1 cellular context compared by ENCODE assay signal in the genomic region with DNA sequence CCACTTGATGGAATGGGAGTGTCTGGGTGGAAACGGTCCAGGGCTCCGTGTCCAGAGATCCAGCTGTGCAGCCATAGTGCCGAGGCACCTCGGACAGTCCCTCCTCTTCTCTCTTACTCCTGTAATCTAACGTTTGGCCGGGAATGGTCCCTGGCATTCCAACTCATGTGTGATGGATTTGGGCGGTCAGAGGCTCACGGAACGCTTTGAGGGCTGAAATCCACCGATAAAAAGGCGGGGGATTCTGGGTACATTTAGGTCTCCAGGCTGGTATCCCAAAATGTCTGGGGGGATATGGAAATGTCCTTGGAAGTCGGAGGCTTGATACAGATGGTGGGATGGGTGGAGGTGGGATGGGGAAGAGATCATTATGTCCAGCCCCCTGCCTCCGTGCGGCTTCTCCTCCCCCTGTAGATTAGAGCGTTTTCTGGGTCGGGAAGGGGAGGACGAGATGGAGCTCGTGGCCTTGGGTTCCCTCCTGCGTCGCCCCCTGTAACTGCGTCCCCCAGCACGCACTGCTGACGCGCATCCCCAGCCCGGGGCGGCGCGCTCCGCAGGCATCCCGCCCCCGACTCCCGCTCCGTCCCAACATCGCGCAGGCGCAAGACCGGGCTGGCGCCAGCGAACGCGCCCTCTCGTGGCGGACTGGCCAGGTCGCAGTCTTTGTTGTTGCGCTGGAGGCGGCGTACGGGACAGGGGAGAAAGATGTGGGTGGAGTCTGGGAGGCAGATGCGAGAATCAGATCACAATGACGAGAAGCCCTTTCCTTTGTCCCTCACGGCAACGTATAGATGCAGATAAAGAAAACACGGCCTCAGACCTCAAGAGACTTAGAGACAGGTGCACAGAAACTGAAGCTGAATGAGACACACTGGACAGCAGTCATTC.
TF ChIP-seq lines count a peak whose summit lies in the region.

No MANE protein-coding gene starts in this region.

TF ChIP-seq in HepG2, 621 proteins besides CTCF, POLR2A, EP300 and RAD21 (continued from another document and continues in another):
- TF ChIP-seq ZSCAN9 (CRISPR knock-in tag; IDR thresholded peaks at IDR 0.05; ENCODE audit: borderline replicate concordance) = 0 out of 2 replicates have a peak, but pooled peaks have one; percentile 31
- TF ChIP-seq ZFP1 (CRISPR knock-in tag; IDR thresholded peaks at IDR 0.05) = no peak
- TF ChIP-seq, protein P1, sequence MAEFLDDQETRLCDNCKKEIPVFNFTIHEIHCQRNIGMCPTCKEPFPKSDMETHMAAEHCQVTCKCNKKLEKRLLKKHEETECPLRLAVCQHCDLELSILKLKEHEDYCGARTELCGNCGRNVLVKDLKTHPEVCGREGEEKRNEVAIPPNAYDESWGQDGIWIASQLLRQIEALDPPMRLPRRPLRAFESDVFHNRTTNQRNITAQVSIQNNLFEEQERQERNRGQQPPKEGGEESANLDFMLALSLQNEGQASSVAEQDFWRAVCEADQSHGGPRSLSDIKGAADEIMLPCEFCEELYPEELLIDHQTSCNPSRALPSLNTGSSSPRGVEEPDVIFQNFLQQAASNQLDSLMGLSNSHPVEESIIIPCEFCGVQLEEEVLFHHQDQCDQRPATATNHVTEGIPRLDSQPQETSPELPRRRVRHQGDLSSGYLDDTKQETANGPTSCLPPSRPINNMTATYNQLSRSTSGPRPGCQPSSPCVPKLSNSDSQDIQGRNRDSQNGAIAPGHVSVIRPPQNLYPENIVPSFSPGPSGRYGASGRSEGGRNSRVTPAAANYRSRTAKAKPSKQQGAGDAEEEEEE (CRISPR knock-in tag; IDR thresholded peaks at IDR 0.05; ENCODE audit: borderline replicate concordance) = no peak
- TF ChIP-seq ZNF709 (CRISPR knock-in tag; IDR thresholded peaks at IDR 0.05) = peak; percentile 72; the same call in 1 of the 2 replicates
- no peak for TF ChIP-seq ZNF615 (CRISPR knock-in tag; IDR thresholded peaks at IDR 0.05; ENCODE audit: borderline replicate concordance)
- no peak for TF ChIP-seq ZBTB20 (CRISPR knock-in tag; IDR thresholded peaks at IDR 0.05; ENCODE audit: borderline replicate concordance, low read depth)
- peak; percentile 83; the same call in 1 of the 2 replicates for TF ChIP-seq SP5 (CRISPR knock-in tag; IDR thresholded peaks at IDR 0.05; ENCODE audit: borderline replicate concordance, low read depth)
- TF ChIP-seq, protein P2, sequence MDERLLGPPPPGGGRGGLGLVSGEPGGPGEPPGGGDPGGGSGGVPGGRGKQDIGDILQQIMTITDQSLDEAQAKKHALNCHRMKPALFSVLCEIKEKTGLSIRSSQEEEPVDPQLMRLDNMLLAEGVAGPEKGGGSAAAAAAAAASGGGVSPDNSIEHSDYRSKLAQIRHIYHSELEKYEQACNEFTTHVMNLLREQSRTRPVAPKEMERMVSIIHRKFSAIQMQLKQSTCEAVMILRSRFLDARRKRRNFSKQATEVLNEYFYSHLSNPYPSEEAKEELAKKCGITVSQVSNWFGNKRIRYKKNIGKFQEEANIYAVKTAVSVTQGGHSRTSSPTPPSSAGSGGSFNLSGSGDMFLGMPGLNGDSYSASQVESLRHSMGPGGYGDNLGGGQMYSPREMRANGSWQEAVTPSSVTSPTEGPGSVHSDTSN (CRISPR knock-in tag; IDR thresholded peaks at IDR 0.05) = no peak
- 0 out of 2 replicates have a peak, but pooled peaks have one; percentile 53 for TF ChIP-seq GATAD1 (CRISPR knock-in tag; IDR thresholded peaks at IDR 0.05)
- TF ChIP-seq TRIM24 (CRISPR knock-in tag; IDR thresholded peaks at IDR 0.05) = no peak
- TF ChIP-seq YEATS2 (CRISPR knock-in tag; IDR thresholded peaks at IDR 0.05; ENCODE audit: borderline replicate concordance) = peak; percentile 81; the same call in 1 of the 2 replicates
- TF ChIP-seq CHD4 (IDR thresholded peaks at IDR 0.05; ENCODE audit: borderline replicate concordance, low read length) = no peak
- TF ChIP-seq SIN3A (IDR thresholded peaks at IDR 0.05; ENCODE audit: borderline replicate concordance, low read depth, low read length) = no peak
- TF ChIP-seq ZNF431 (CRISPR knock-in tag; IDR thresholded peaks at IDR 0.05; ENCODE audit: borderline replicate concordance, low read depth) = peak; percentile 67; the same call in 1 of the 2 replicates
- no peak for TF ChIP-seq PRPF4 (IDR thresholded peaks at IDR 0.05; ENCODE audit: low read depth, low read length, poor library complexity, severe bottlenecking)
- TF ChIP-seq ZC3H13 (CRISPR knock-in tag; IDR thresholded peaks at IDR 0.05) = 0 out of 2 replicates have a peak, but pooled peaks have one; percentile 77
- TF ChIP-seq GPN1 (CRISPR knock-in tag; IDR thresholded peaks at IDR 0.05; ENCODE audit: borderline replicate concordance) = no peak
- TF ChIP-seq, protein P3, sequence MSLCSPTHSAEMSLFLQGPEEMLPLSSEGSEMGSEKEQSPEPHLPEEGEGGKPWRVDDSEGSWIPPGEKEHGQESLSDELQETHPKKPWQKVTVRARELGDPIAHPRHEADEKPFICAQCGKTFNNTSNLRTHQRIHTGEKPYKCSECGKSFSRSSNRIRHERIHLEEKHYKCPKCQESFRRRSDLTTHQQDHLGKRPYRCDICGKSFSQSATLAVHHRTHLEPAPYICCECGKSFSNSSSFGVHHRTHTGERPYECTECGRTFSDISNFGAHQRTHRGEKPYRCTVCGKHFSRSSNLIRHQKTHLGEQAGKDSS (CRISPR knock-in tag; IDR thresholded peaks at IDR 0.05; ENCODE audit: borderline replicate concordance, low read depth) = peak; percentile 88; the same call in 1 of the 2 replicates
- TF ChIP-seq REXO4 (CRISPR knock-in tag; IDR thresholded peaks at IDR 0.05; ENCODE audit: borderline replicate concordance) = no peak
- no peak for TF ChIP-seq ZBTB1 (CRISPR knock-in tag; IDR thresholded peaks at IDR 0.05; ENCODE audit: borderline replicate concordance)
- no peak for TF ChIP-seq FOSL1 (CRISPR knock-in tag; IDR thresholded peaks at IDR 0.05; ENCODE audit: borderline replicate concordance)
- no peak for TF ChIP-seq EZH2 (conservative IDR thresholded peaks at IDR 0.05; ENCODE audit: low read depth, low read length)
- TF ChIP-seq, protein P4, sequence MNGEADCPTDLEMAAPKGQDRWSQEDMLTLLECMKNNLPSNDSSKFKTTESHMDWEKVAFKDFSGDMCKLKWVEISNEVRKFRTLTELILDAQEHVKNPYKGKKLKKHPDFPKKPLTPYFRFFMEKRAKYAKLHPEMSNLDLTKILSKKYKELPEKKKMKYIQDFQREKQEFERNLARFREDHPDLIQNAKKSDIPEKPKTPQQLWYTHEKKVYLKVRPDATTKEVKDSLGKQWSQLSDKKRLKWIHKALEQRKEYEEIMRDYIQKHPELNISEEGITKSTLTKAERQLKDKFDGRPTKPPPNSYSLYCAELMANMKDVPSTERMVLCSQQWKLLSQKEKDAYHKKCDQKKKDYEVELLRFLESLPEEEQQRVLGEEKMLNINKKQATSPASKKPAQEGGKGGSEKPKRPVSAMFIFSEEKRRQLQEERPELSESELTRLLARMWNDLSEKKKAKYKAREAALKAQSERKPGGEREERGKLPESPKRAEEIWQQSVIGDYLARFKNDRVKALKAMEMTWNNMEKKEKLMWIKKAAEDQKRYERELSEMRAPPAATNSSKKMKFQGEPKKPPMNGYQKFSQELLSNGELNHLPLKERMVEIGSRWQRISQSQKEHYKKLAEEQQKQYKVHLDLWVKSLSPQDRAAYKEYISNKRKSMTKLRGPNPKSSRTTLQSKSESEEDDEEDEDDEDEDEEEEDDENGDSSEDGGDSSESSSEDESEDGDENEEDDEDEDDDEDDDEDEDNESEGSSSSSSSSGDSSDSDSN (CRISPR knock-in tag; IDR thresholded peaks at IDR 0.05) = peak; percentile 71
- TF ChIP-seq, protein P5, sequence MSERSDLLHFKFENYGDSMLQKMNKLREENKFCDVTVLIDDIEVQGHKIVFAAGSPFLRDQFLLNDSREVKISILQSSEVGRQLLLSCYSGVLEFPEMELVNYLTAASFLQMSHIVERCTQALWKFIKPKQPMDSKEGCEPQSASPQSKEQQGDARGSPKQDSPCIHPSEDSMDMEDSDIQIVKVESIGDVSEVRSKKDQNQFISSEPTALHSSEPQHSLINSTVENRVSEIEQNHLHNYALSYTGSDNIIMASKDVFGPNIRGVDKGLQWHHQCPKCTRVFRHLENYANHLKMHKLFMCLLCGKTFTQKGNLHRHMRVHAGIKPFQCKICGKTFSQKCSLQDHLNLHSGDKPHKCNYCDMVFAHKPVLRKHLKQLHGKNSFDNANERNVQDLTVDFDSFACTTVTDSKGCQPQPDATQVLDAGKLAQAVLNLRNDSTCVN (CRISPR knock-in tag; IDR thresholded peaks at IDR 0.05; ENCODE audit: borderline replicate concordance) = no peak
- TF ChIP-seq, protein P6, sequence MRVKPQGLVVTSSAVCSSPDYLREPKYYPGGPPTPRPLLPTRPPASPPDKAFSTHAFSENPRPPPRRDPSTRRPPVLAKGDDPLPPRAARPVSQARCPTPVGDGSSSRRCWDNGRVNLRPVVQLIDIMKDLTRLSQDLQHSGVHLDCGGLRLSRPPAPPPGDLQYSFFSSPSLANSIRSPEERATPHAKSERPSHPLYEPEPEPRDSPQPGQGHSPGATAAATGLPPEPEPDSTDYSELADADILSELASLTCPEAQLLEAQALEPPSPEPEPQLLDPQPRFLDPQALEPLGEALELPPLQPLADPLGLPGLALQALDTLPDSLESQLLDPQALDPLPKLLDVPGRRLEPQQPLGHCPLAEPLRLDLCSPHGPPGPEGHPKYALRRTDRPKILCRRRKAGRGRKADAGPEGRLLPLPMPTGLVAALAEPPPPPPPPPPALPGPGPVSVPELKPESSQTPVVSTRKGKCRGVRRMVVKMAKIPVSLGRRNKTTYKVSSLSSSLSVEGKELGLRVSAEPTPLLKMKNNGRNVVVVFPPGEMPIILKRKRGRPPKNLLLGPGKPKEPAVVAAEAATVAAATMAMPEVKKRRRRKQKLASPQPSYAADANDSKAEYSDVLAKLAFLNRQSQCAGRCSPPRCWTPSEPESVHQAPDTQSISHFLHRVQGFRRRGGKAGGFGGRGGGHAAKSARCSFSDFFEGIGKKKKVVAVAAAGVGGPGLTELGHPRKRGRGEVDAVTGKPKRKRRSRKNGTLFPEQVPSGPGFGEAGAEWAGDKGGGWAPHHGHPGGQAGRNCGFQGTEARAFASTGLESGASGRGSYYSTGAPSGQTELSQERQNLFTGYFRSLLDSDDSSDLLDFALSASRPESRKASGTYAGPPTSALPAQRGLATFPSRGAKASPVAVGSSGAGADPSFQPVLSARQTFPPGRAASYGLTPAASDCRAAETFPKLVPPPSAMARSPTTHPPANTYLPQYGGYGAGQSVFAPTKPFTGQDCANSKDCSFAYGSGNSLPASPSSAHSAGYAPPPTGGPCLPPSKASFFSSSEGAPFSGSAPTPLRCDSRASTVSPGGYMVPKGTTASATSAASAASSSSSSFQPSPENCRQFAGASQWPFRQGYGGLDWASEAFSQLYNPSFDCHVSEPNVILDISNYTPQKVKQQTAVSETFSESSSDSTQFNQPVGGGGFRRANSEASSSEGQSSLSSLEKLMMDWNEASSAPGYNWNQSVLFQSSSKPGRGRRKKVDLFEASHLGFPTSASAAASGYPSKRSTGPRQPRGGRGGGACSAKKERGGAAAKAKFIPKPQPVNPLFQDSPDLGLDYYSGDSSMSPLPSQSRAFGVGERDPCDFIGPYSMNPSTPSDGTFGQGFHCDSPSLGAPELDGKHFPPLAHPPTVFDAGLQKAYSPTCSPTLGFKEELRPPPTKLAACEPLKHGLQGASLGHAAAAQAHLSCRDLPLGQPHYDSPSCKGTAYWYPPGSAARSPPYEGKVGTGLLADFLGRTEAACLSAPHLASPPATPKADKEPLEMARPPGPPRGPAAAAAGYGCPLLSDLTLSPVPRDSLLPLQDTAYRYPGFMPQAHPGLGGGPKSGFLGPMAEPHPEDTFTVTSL (CRISPR knock-in tag; IDR thresholded peaks at IDR 0.05; ENCODE audit: borderline replicate concordance) = no peak
- no peak for TF ChIP-seq POLR2AphosphoS5 (IDR thresholded peaks at IDR 0.05; ENCODE audit: low read depth, low read length)
- no peak for TF ChIP-seq ZNF850 (CRISPR knock-in tag; conservative IDR thresholded peaks at IDR 0.05)
- no peak for TF ChIP-seq ZNF724P (CRISPR knock-in tag; IDR thresholded peaks at IDR 0.05; ENCODE audit: borderline replicate concordance)
- no peak for TF ChIP-seq ZNF550 (CRISPR knock-in tag; IDR thresholded peaks at IDR 0.05; ENCODE audit: borderline replicate concordance)
- TF ChIP-seq BRD4 (CRISPR knock-in tag; IDR thresholded peaks at IDR 0.05) = no peak
- no peak for TF ChIP-seq HNF4G (IDR thresholded peaks at IDR 0.05; ENCODE audit: borderline replicate concordance, low read depth, low read length)
- TF ChIP-seq HNF4G (CRISPR knock-in tag; IDR thresholded peaks at IDR 0.05; ENCODE audit: borderline replicate concordance, low read depth) = 0 out of 2 replicates have a peak, but pooled peaks have one; percentile 64
- TF ChIP-seq REPIN1 (CRISPR knock-in tag; IDR thresholded peaks at IDR 0.05; ENCODE audit: borderline replicate concordance, low read depth) = peak; percentile 38; the same call in 1 of the 2 replicates
- TF ChIP-seq, protein P7, sequence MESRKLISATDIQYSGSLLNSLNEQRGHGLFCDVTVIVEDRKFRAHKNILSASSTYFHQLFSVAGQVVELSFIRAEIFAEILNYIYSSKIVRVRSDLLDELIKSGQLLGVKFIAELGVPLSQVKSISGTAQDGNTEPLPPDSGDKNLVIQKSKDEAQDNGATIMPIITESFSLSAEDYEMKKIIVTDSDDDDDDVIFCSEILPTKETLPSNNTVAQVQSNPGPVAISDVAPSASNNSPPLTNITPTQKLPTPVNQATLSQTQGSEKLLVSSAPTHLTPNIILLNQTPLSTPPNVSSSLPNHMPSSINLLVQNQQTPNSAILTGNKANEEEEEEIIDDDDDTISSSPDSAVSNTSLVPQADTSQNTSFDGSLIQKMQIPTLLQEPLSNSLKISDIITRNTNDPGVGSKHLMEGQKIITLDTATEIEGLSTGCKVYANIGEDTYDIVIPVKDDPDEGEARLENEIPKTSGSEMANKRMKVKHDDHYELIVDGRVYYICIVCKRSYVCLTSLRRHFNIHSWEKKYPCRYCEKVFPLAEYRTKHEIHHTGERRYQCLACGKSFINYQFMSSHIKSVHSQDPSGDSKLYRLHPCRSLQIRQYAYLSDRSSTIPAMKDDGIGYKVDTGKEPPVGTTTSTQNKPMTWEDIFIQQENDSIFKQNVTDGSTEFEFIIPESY (CRISPR knock-in tag; IDR thresholded peaks at IDR 0.05) = no peak
- peak; percentile 89; the same call in 1 of the 2 replicates for TF ChIP-seq ZNF788 (CRISPR knock-in tag; IDR thresholded peaks at IDR 0.05; ENCODE audit: borderline replicate concordance)
- TF ChIP-seq SIN3B (IDR thresholded peaks at IDR 0.05; ENCODE audit: low read length) = no peak
- no peak for TF ChIP-seq ZFP82 (CRISPR knock-in tag; IDR thresholded peaks at IDR 0.05; ENCODE audit: borderline replicate concordance)
- TF ChIP-seq, protein P8, sequence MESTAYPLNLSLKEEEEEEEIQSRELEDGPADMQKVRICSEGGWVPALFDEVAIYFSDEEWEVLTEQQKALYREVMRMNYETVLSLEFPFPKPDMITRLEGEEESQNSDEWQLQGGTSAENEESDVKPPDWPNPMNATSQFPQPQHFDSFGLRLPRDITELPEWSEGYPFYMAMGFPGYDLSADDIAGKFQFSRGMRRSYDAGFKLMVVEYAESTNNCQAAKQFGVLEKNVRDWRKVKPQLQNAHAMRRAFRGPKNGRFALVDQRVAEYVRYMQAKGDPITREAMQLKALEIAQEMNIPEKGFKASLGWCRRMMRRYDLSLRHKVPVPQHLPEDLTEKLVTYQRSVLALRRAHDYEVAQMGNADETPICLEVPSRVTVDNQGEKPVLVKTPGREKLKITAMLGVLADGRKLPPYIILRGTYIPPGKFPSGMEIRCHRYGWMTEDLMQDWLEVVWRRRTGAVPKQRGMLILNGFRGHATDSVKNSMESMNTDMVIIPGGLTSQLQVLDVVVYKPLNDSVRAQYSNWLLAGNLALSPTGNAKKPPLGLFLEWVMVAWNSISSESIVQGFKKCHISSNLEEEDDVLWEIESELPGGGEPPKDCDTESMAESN (CRISPR knock-in tag; conservative IDR thresholded peaks at IDR 0.05) = 0 out of 2 replicates have a peak, but pooled peaks have one; percentile 35
- no peak for TF ChIP-seq MEF2D (CRISPR knock-in tag; IDR thresholded peaks at IDR 0.05)
- no peak for TF ChIP-seq SRSF4 (IDR thresholded peaks at IDR 0.05; ENCODE audit: low read depth, low read length, poor library complexity, severe bottlenecking)
